8 cellular contexts compared by ENCODE assay signal in genomic region chr16:58755989-58756649, GRCh38. TPM values are rescaled to one million over a fixed set of nuclear protein-coding genes. Genes with fewer than 3 reads are reported as not detected.
DNase-seq lines count a peak whose midpoint lies in the region; ATAC-seq and TF ChIP-seq lines count a peak whose summit lies in the region.

No MANE protein-coding gene starts in this region.

- CTCF ChIA-PET in HCT116 (lab: Charles Lee), result interaction anchor here (0.5 to 2.0 kb wide), 18 partner anchors 10 to 1159 kb away, joined by 3 to 15 read pairs (median 4); partner anchors contain the start of genes NDRG4 and SLC38A7

- intact Hi-C loops in HCT116 (cut with micrococcal nuclease), result loop anchor here (1.0 to 5.0 kb wide), 5 partner anchors 78 to 1164 kb away; no protein-coding TSS in a partner anchor
- intact Hi-C loops in left ventricle myocardium superior (cut with micrococcal nuclease), result loop anchor here (5.0 kb wide), 1 partner anchor 79 kb away; no protein-coding TSS in a partner anchor
- intact Hi-C loops in sigmoid colon (cut with DNase I), result loop anchor here (2.0 to 5.0 kb wide), 2 partner anchors 71 to 419 kb away; partner anchors contain the start of gene SLC38A7

- H3K36me3 ChIP-seq in HCT116 (ENCODE audit: control insufficient read depth in 1 of 2, insufficient read depth in 2 of 2, low read length in 2 of 2) (no peaks in the 10 kb centered on the region), adipocyte (ENCODE audit: control insufficient read depth, insufficient read depth, low read length, severe bottlenecking) (no peaks in the 10 kb centered on the region), sigmoid colon (no peaks in the 10 kb centered on the region)

- H3K27me3 ChIP-seq in HCT116 (ENCODE audit: insufficient read depth, low read length) (no peaks in the 10 kb centered on the region), adipocyte (replicated peaks; ENCODE audit: control insufficient read depth, insufficient read depth, low read length) (peaks cover 26% of the 10 kb centered on the region), sigmoid colon (no peaks in the 10 kb centered on the region)

- no peaks in the 10 kb centered on the region; a peak in 1 of 4 replicates for H3K4me1 ChIP-seq in HCT116 (ENCODE audit: control insufficient read depth in 1 of 2, insufficient read depth in 2 of 2, low read length in 2 of 2)
- no peaks in the 10 kb centered on the region for H3K4me1 ChIP-seq in adipocyte (ENCODE audit: control insufficient read depth, insufficient read depth, low read length)
- no peaks in the 10 kb centered on the region for H3K4me1 ChIP-seq in sigmoid colon

- TF ChIP-seq POLR2A in HCT116 (IDR thresholded peaks at IDR 0.05; ENCODE audit: borderline replicate concordance, extremely low read depth, insufficient read depth, insufficient read length), result no peak
- TF ChIP-seq POLR2A in sigmoid colon (IDR thresholded peaks at IDR 0.05), result no peak

- 17 to 29% methylated on average over 17 of the region's 17 CpGs for WGBS in sigmoid colon, 2 donors

- H3K9me3 ChIP-seq in HCT116 (ENCODE audit: control insufficient read depth in 1 of 2, insufficient read depth in 1 of 2, low read depth in 1 of 2, low read length in 2 of 2), result no peaks in the 10 kb centered on the region
- no peaks in the 10 kb centered on the region for H3K9me3 ChIP-seq in adipocyte (ENCODE audit: control insufficient read depth, low read length)
- no peaks in the 10 kb centered on the region for H3K9me3 ChIP-seq in sigmoid colon

- no peaks in the 10 kb centered on the region for H3K9me2 ChIP-seq in HCT116 (ENCODE audit: insufficient read depth)

- DNase-seq in GM12864 (ENCODE audit: low read depth) (peak; percentile 44), HCT116 (ENCODE audit: low read depth, low spot score) (peak; percentile 66), M059J (ENCODE audit: low read depth) (peak; percentile 74), SW 1271 (lab: John Stamatoyannopoulos, UW) (peak; percentile 15 to 32), adipocyte (ENCODE audit: low read depth) (peak; percentile 84), left ventricle myocardium superior (peak; percentile 82), sigmoid colon (peak; percentile 71), DMS79 treated with DMSO at 0.1 percent for 48 hours (lab: John Stamatoyannopoulos, UW) (no peak)

- RAD21 ChIA-PET in HCT116 (lab: Charles Lee; ENCODE audit: low non-redundant PET in 1 of 2, low total read pairs in 2 of 2, uncharacterized antibody in 2 of 2, unreplicated experiment in 2 of 2), result interaction anchor here (0.6 to 1.3 kb wide), 9 partner anchors 21 to 267 kb away, joined by 3 to 8 read pairs (median 3); partner anchors contain the start of gene SLC38A7 (in 1 of the 2)

- no peak overlapping the region for H3K9ac ChIP-seq in HCT116 (ENCODE audit: low read length)
- no peak overlapping the region for H3K9ac ChIP-seq in adipocyte (ENCODE audit: low read length)

- H3K27ac ChIP-seq in HCT116 (ENCODE audit: low read depth, low read length), result no peak overlapping the region
- H3K27ac ChIP-seq in sigmoid colon, result no peak overlapping the region

- POLR2A ChIA-PET in HCT116 (lab: Charles Lee), result no interaction called here

- ATAC-seq in HCT116 (peak; percentile 98), left ventricle myocardium superior (peak; percentile 94)

- H3K79me2 ChIP-seq in HCT116 (ENCODE audit: insufficient read depth, low read length), result no peaks in the 10 kb centered on the region

- H4K20me1 ChIP-seq in HCT116 (ENCODE audit: insufficient read depth), result no peaks in the 10 kb centered on the region

- TF ChIP-seq CTCF in GM12864 (IDR thresholded peaks at IDR 0.05; ENCODE audit: low read depth, low read length, missing control alignments), result peak; percentile 80
- TF ChIP-seq CTCF in HCT116 (IDR thresholded peaks at IDR 0.05 in 2 of 3, conservative IDR thresholded peaks at IDR 0.05 in 1 of 3; ENCODE audit: borderline replicate concordance in 1 of 3, insufficient read depth in 1 of 3, low read depth in 2 of 3, low read length in 2 of 3), result peak; percentile 60 to 77 (median 76); a peak in 5 of 6 replicates
- peak in 3 of 4 experiments; percentile 26 to 54 (median 36) for TF ChIP-seq CTCF in sigmoid colon (IDR thresholded peaks at IDR 0.05)

- H3K4me3 ChIP-seq in GM12864 (ENCODE audit: low read depth, low read length), result no peak overlapping the region
- H3K4me3 ChIP-seq in HCT116 (replicated peaks in 1 of 2; ENCODE audit: low read depth in 1 of 2, low read length in 2 of 2), result no peak overlapping the region
- no peak overlapping the region for H3K4me3 ChIP-seq in adipocyte (ENCODE audit: low read length)
- H3K4me3 ChIP-seq in sigmoid colon, result no peak overlapping the region

- no TSS peak for BruUV-seq in HCT116 (replicated peaks; lab: Mats Ljungman, UMichigan)

- TF ChIP-seq RAD21 in HCT116 (IDR thresholded peaks at IDR 0.05; ENCODE audit: low read depth), result peak; percentile 84

- TF ChIP-seq EP300 in sigmoid colon (IDR thresholded peaks at IDR 0.05), result no peak

- no peak overlapping the region for H2AFZ ChIP-seq in HCT116 (ENCODE audit: low read depth, low read length, poor library complexity, severe bottlenecking)

- peak overlapping the region; percentile 12; the same call in 1 of the 2 replicates for H3K4me2 ChIP-seq in HCT116 (ENCODE audit: low read length)

TF ChIP-seq in HCT116, 20 proteins besides CTCF, POLR2A, EP300 and RAD21:
- TF ChIP-seq FOSL1 (IDR thresholded peaks at IDR 0.05; ENCODE audit: low read depth), result no peak
- TF ChIP-seq TCF7L2 (IDR thresholded peaks at IDR 0.05; ENCODE audit: borderline replicate concordance, extremely low read depth, insufficient read depth, insufficient read length), result no peak
- no peak for TF ChIP-seq MAX (IDR thresholded peaks at IDR 0.05)
- TF ChIP-seq ZBTB33 (IDR thresholded peaks at IDR 0.05; ENCODE audit: extremely low read depth, insufficient replicate concordance, low read length), result no peak
- TF ChIP-seq EZH2phosphoT487 (IDR thresholded peaks at IDR 0.05; ENCODE audit: borderline replicate concordance), result no peak
- no peak for TF ChIP-seq CBX3 (IDR thresholded peaks at IDR 0.05; ENCODE audit: low read depth)
- TF ChIP-seq JUND (IDR thresholded peaks at IDR 0.05), result no peak
- no peak for TF ChIP-seq SRF (IDR thresholded peaks at IDR 0.05; ENCODE audit: low read depth)

RNA-seq across cellular contexts. Expression of gene GOT2, which starts 22.0 kb away (rescaled TPM):
- total RNA-seq in HCT116 (2021; ENCODE audit: unreplicated experiment) (135 TPM), left ventricle myocardium superior (555 TPM), sigmoid colon (10 to 100 TPM; 33.7 to 52.1 (median 44.4) TPM)
- polyA plus RNA-seq in HCT116 (2012), result 72.7 and 89.3 TPM in 2 replicates
- 111 and 136 TPM in 2 replicates for total RNA-seq in M059J (2014; rRNA removed; shearing (Covaris generic))
- polyA plus RNA-seq in sigmoid colon, result 10 to 100 TPM; 55.3 to 88.2 (median 84.6) TPM
